11 cellular contexts compared by ENCODE assay signal in genomic region chr14:32230695-32231280, GRCh38. TPM values are rescaled to one million over a fixed set of nuclear protein-coding genes. Genes with fewer than 3 reads are reported as not detected.
DNase-seq lines count a peak whose midpoint lies in the region; ATAC-seq and TF ChIP-seq lines count a peak whose summit lies in the region.
"Had no signal": no experiment of that assay in that cellular context is flagged by ENCODE, and none has a peak within 500 bp of the region (broad histone marks: within the 10 kb centered on the region; RNA-seq: fewer than 3 reads in every experiment).

No MANE protein-coding gene starts in this region.

- DNase-seq in ELR (ENCODE audit: low read depth) = peak; percentile 36
- DNase-seq in adipocyte (ENCODE audit: low read depth) = peak; percentile 52
- DNase-seq in cerebellum (ENCODE audit: low spot score) = no peak
- DNase-seq in COLO668 (lab: John Stamatoyannopoulos, UW; ENCODE audit: unreplicated experiment) = no peak
- no peak for DNase-seq in NCI-H2029 treated with DMSO at 0.1 percent for 48 hours (lab: John Stamatoyannopoulos, UW)
- DNase-seq: activated T-cell treated with anti-CD3 and anti-CD28 coated beads, Interleukin-2, amount 50 U/mL, for 72 hours; NCI-H1436 treated with DMSO at 0.1 percent for 48 hours; stomach had no signal

- H3K9ac ChIP-seq in adipocyte (ENCODE audit: low read length) = peak overlapping the region; percentile 40
- no peak overlapping the region for H3K9ac ChIP-seq in rectal smooth muscle tissue (ENCODE audit: low read length)

- no peak for TF ChIP-seq EP300 in gastroesophageal sphincter (IDR thresholded peaks at IDR 0.05)

- no peak for TF ChIP-seq POLR2A in gastroesophageal sphincter (IDR thresholded peaks at IDR 0.05)

- H3K4me3 ChIP-seq in adipocyte (ENCODE audit: low read length) = peak overlapping the region; percentile 50
- no peak overlapping the region for H3K4me3 ChIP-seq in gastroesophageal sphincter
- H3K4me3 ChIP-seq in rectal smooth muscle tissue (ENCODE audit: low read length) = no peak overlapping the region
- H3K4me3 ChIP-seq: stomach had no signal

- H3K27ac ChIP-seq in gastroesophageal sphincter (peak overlapping the region in 3 of 4 donors; percentile 54 to 73 (median 64)), rectal smooth muscle tissue (ENCODE audit: low read depth, low read length) (peak overlapping the region; percentile 23)
- H3K27ac ChIP-seq: stomach had no signal

- H3K36me3 ChIP-seq in adipocyte (ENCODE audit: control insufficient read depth, insufficient read depth, low read length, severe bottlenecking) (no peaks in the 10 kb centered on the region), gastroesophageal sphincter (no peaks in the 10 kb centered on the region), rectal smooth muscle tissue (ENCODE audit: control insufficient read depth, insufficient read depth, low read length) (no peaks in the 10 kb centered on the region)
- H3K36me3 ChIP-seq: stomach had no signal

- 86% methylated on average over 1 of the region's 2 CpGs; no CpG with 5 or more reads in 1 of the 2 donors for whole genome bisulfite sequencing in gastroesophageal sphincter (ENCODE audit: low coverage in 1 of 2), 2 donors

- ATAC-seq in gastroesophageal sphincter = no peak
- ATAC-seq in GM18511 (IDR thresholded peaks at IDR 0.05; ENCODE audit: unreplicated experiment) = no peak
- ATAC-seq: activated T-cell treated with anti-CD3 and anti-CD28 coated beads, Interleukin-2, amount 50 U/mL, for 72 hours had no signal

- no peak for TF ChIP-seq CTCF in gastroesophageal sphincter (IDR thresholded peaks at IDR 0.05)

- H3K9me3 ChIP-seq in adipocyte (ENCODE audit: control insufficient read depth, low read length) = no peaks in the 10 kb centered on the region
- no peaks in the 10 kb centered on the region for H3K9me3 ChIP-seq in gastroesophageal sphincter
- H3K9me3 ChIP-seq: stomach had no signal

- H3K27me3 ChIP-seq in adipocyte (replicated peaks; ENCODE audit: control insufficient read depth, insufficient read depth, low read length) (no peaks in the 10 kb centered on the region), gastroesophageal sphincter (no peaks in the 10 kb centered on the region), rectal smooth muscle tissue (ENCODE audit: control insufficient read depth, insufficient read depth, low read length) (no peaks in the 10 kb centered on the region)
- H3K27me3 ChIP-seq: stomach had no signal

- H3K4me1 ChIP-seq in adipocyte (ENCODE audit: control insufficient read depth, insufficient read depth, low read length) (peaks cover 23% of the 10 kb centered on the region), gastroesophageal sphincter (peaks cover 0 to 24% (median 0%) of the 10 kb centered on the region in 3 donors), rectal smooth muscle tissue (ENCODE audit: control insufficient read depth, insufficient read depth, low read length) (peaks cover 15% of the 10 kb centered on the region)

RNA-seq across cellular contexts. Expression of gene RNU6-8, which starts 27.7 kb away (rescaled TPM):
- total RNA-seq in gastroesophageal sphincter (not detected), cerebellum (not detected)
- total RNA-seq: activated T-cell treated with anti-CD3 and anti-CD28 coated beads, Interleukin-2, amount 50 U/mL, for 72 hours; stomach had no signal

RNA-seq across cellular contexts. Expression of gene RNU6-7, which starts 28.9 kb away (rescaled TPM):
- total RNA-seq in gastroesophageal sphincter (not detected), cerebellum (not detected)
- total RNA-seq: activated T-cell treated with anti-CD3 and anti-CD28 coated beads, Interleukin-2, amount 50 U/mL, for 72 hours; stomach had no signal

Comparison
In these comparisons a context has a peak if more than half of its experiments do, and no peak if none do; other contexts are left out.
1. DNase-seq: peak in ELR (single experiment) and adipocyte (single experiment); none in cerebellum (single experiment), COLO668 (single experiment) and NCI-H2029 treated with DMSO at 0.1 percent for 48 hours (single experiment).